ENCODE assay signal across 2 cellular contexts in the genomic region with DNA sequence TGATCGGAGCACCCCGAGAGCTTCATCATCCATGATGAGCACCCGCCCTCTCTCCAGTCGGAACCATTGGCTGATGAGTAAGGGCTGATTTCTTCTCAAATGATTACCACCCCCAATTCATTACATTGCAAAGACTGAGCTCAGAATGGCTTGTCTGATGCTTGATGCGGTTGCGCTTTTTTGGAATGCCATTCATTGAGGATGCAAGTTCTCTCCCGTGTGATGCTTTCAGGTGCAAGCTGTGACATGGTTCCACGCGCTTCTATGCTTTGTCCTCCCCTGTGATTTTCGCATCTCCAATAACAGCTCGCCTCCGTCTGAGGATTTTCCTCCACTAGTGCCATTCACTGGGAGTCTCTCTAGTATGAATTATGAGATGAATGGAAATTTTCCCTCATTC. TPM values are rescaled to one million over a fixed set of nuclear protein-coding genes. Genes with fewer than 3 reads are reported as not detected.
"Had no signal": no experiment of that assay in that cellular context is flagged by ENCODE, and none has a peak within 500 bp of the region (broad histone marks: within the 10 kb centered on the region; RNA-seq: fewer than 3 reads in every experiment).

No MANE protein-coding gene starts in this region.

RNA-seq across cellular contexts. Expression of a gene that starts 43.0 kb away (rescaled TPM):
- total RNA-seq: G401, GM12878 had no signal

RNA-seq across cellular contexts. Expression of a gene that starts 58.4 kb away (rescaled TPM):
- total RNA-seq: G401 had no signal
- polyA plus RNA-seq: GM12878 had no signal
